18 cellular contexts compared by ENCODE assay signal in the genomic region with DNA sequence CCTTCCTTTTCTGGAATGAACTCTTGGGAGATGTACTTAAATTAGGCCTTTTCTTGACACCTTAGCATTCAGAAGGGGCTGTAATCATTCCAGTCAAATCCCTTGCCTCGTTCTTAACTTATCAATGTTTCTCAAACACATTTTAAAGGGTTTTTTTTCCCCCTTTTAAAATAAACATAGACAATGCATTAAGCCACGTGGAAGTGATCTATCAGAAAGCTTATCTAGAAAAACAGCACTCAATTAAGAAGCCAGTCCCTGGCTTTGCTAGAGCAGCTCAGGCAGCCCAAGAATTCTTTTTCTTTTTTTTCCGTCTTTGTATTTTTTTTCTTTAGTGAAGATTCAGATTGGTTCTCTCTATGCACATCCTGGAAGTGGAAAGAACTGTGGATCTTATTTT.
A peak's percentile ranks its signal among the peaks of the same experiment; 100 is the strongest.
DNase-seq lines count a peak whose midpoint lies in the region; ATAC-seq and TF ChIP-seq lines count a peak whose summit lies in the region.
"Had no signal": no experiment of that assay in that cellular context is flagged by ENCODE, and none has a peak within 500 bp of the region (broad histone marks: within the 10 kb centered on the region; RNA-seq: fewer than 3 reads in every experiment).

No MANE protein-coding gene starts in this region.

- H3K4ac ChIP-seq in neuronal stem cell (ENCODE audit: low read length): no peak overlapping the region

- no peak for TF ChIP-seq POLR2A in heart left ventricle (IDR thresholded peaks at IDR 0.05)

- H3K4me1 ChIP-seq in cardiac muscle cell (ENCODE audit: low read depth) (peaks cover 85% of the 10 kb centered on the region), heart left ventricle (peaks cover 0 to 31% (median 3%) of the 10 kb centered on the region in 12 donors), neuronal stem cell (ENCODE audit: control insufficient read depth in 2 of 2, insufficient read depth in 1 of 2, low read depth in 1 of 2, low read length in 2 of 2) (peaks cover 7 to 11% of the 10 kb centered on the region in 2 donors)

- H3K36me3 ChIP-seq in cardiac muscle cell (no peaks in the 10 kb centered on the region), heart left ventricle (no peaks in the 10 kb centered on the region), neuronal stem cell (replicated peaks in 1 of 2; ENCODE audit: control insufficient read depth in 2 of 2, insufficient read depth in 2 of 2, low read length in 2 of 2) (no peaks in the 10 kb centered on the region)

- H3K4me1 Mint-ChIP-seq in brain: peaks cover 76% of the 10 kb centered on the region
- H3K4me1 Mint-ChIP-seq: CD14-positive monocyte had no signal

- no peaks in the 10 kb centered on the region for H3K27me3 Mint-ChIP-seq in brain

- peak overlapping the region in 4 of 5 experiments; percentile 34 to 82 (median 49) for H3K27ac Mint-ChIP-seq in brain
- H3K27ac Mint-ChIP-seq: CD14-positive monocyte had no signal

- no peak for TF ChIP-seq CTCF in cardiac muscle cell (IDR thresholded peaks at IDR 0.05; ENCODE audit: low read depth, low read length)
- TF ChIP-seq CTCF in heart left ventricle (IDR thresholded peaks at IDR 0.05): no peak
- TF ChIP-seq CTCF in brain (conservative IDR thresholded peaks at IDR 0.05): no peak

- H3K4me3 Mint-ChIP-seq in brain: peak overlapping the region in 2 of 5 experiments; percentile 6 to 33
- H3K4me3 Mint-ChIP-seq: CD14-positive monocyte had no signal

- no peak overlapping the region for H3K4me2 ChIP-seq in neuronal stem cell (ENCODE audit: insufficient read depth, low read length, poor library complexity, severe bottlenecking)

- no peaks in the 10 kb centered on the region for H3K9me3 Mint-ChIP-seq in brain

- no peak overlapping the region for H2BK120ac ChIP-seq in neuronal stem cell (ENCODE audit: low read depth, low read length)

- H3K79me1 ChIP-seq in neuronal stem cell (ENCODE audit: low read depth, low read length): no peaks in the 10 kb centered on the region

- no peak overlapping the region for H3K14ac ChIP-seq in neuronal stem cell (ENCODE audit: low read length)

- no peaks in the 10 kb centered on the region for H3K27me3 ChIP-seq in cardiac muscle cell
- H3K27me3 ChIP-seq in heart left ventricle: no peaks in the 10 kb centered on the region
- H3K27me3 ChIP-seq in neuronal stem cell (ENCODE audit: control insufficient read depth in 3 of 3, insufficient read depth in 3 of 3, low read depth in 1 of 3, low read length in 3 of 3): no peaks in the 10 kb centered on the region

- no peak overlapping the region for H2BK15ac ChIP-seq in neuronal stem cell (ENCODE audit: low read length)

- DNase-seq in cardiac muscle cell (ENCODE audit: low read depth in 1 of 2, low spot score in 1 of 2) (no peak), heart left ventricle (no peak), neuronal stem cell (ENCODE audit: low spot score) (no peak), NCI-H2196 (lab: John Stamatoyannopoulos, UW; ENCODE audit: unreplicated experiment) (no peak), GM19240 (ENCODE audit: insufficient read length, low spot score) (no peak), NCI-H526 treated with DMSO at 0.1 percent for 48 hours (lab: John Stamatoyannopoulos, UW) (no peak)
- DNase-seq: 8988T, DMS79 treated with DMSO at 0.1 percent for 48 hours, NCI-H1092 treated with DMSO at 0.1 percent for 48 hours, NCI-H146, NCI-H2081, NCI-H510A, RPMI8226, SHP77 treated with DMSO at 0.1 percent for 48 hours had no signal

- no peak overlapping the region for H2AK5ac ChIP-seq in neuronal stem cell (ENCODE audit: low read depth, low read length)

- no peak overlapping the region for H4K8ac ChIP-seq in neuronal stem cell (ENCODE audit: low read depth, low read length)

- H3K4me3 ChIP-seq in cardiac muscle cell (no peak overlapping the region), heart left ventricle (no peak overlapping the region), neuronal stem cell (ENCODE audit: low read length in 2 of 2) (no peak overlapping the region)
- H3K4me3 ChIP-seq: K562 had no signal

- H2AFZ ChIP-seq in neuronal stem cell (ENCODE audit: low read length): peak overlapping the region; percentile 1

- intact Hi-C loops in heart left ventricle (cut with DNase I): no loop called here

- H3K23ac ChIP-seq in neuronal stem cell (ENCODE audit: low read depth, low read length, poor library complexity): no peak overlapping the region

- H2BK5ac ChIP-seq in neuronal stem cell (ENCODE audit: low read length): no peak overlapping the region

- no peaks in the 10 kb centered on the region for H3K9me3 ChIP-seq in cardiac muscle cell (ENCODE audit: low read depth)
- no peaks in the 10 kb centered on the region for H3K9me3 ChIP-seq in heart left ventricle
- no peaks in the 10 kb centered on the region for H3K9me3 ChIP-seq in neuronal stem cell (replicated peaks in 1 of 2; ENCODE audit: control insufficient read depth in 2 of 2, insufficient read depth in 1 of 2, low read depth in 1 of 2, low read length in 2 of 2)

- no peak overlapping the region for H4K91ac ChIP-seq in neuronal stem cell (ENCODE audit: low read depth, low read length, poor library complexity)

- H2BK12ac ChIP-seq in neuronal stem cell (ENCODE audit: low read length): no peak overlapping the region

- H3K18ac ChIP-seq in neuronal stem cell (ENCODE audit: low read length): no peak overlapping the region

- H3K27ac ChIP-seq in cardiac muscle cell: peak overlapping the region; percentile 91
- H3K27ac ChIP-seq in heart left ventricle: no peak overlapping the region
- peak overlapping the region; percentile 64 for H3K27ac ChIP-seq in neuronal stem cell (replicated peaks; ENCODE audit: low read length)

- WGBS in heart left ventricle, 4 donors: 28 to 39% (median 37%) methylated on average over 3 of the region's 3 CpGs
- WGBS in neuronal stem cell (ENCODE audit: extremely low coverage in 2 of 2, insufficient read length in 2 of 2, insufficient replicate concordance in 1 of 2), 2 donors: no CpG with 5 or more reads among the region's 3 CpGs

- no peaks in the 10 kb centered on the region for H3K36me3 Mint-ChIP-seq in brain
- H3K36me3 Mint-ChIP-seq: CD14-positive monocyte had no signal

- no peak overlapping the region for H3K9ac ChIP-seq in neuronal stem cell (ENCODE audit: low read depth, low read length, poor library complexity)

- no peak for ATAC-seq in heart left ventricle
- no peak for ATAC-seq in HG03039 (IDR thresholded peaks at IDR 0.05; ENCODE audit: unreplicated experiment)
- ATAC-seq: K562 had no signal

Comparison
In these comparisons a context has a peak if more than half of its experiments do, and no peak if none do; other contexts are left out.
1. H3K27ac ChIP-seq: peak in cardiac muscle cell (single experiment) and neuronal stem cell (single experiment); none in heart left ventricle (0 of 12).